Comparison of ENCODE assay signal across 29 cellular contexts in the genomic region with DNA sequence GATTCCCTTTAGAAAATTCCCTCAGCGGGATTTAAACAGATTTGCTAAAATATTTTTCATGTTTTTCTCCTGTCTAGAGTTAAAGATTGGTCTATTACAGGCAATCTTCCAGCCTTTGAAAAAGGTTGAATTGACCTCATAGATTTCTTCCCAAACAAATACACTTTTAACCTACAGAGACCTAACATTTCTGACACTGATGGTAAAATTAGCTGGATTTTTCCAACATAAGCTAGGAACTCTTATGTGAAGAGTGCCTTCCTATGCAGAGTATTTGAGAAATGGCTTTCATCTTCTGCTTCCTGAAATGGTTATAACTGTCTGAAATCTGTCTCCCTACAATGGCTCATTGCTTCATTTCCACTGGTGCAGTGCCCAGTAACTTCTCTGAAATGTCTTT.
"Had no signal": no experiment of that assay in that cellular context is flagged by ENCODE, and none has a peak within 500 bp of the region (broad histone marks: within the 10 kb centered on the region; RNA-seq: fewer than 3 reads in every experiment).

No MANE protein-coding gene starts in this region.

- H3K27ac Mint-ChIP-seq: activated CD4-positive, alpha-beta memory T cell treated with anti-CD3 and anti-CD28 coated beads, Interleukin-2, amount 10 ng/mL, durations not matched to agents 7 days and 5 days; activated CD4-positive, alpha-beta T cell treated with anti-CD3 and anti-CD28 coated beads, Interleukin-2, amount 10 ng/mL, durations not matched to agents 24 days and 14 days; activated naive CD4-positive, alpha-beta T cell treated with anti-CD3 and anti-CD28 coated beads, Interleukin-2, amount 10 ng/mL, durations not matched to agents 7 days and 5 days; activated naive CD8-positive, alpha-beta T cell treated with anti-CD3 and anti-CD28 coated beads, Interleukin-2, amount 10 ng/mL, durations not matched to agents 7 days and 5 days; activated T-cell treated with anti-CD3 and anti-CD28 coated beads, Interleukin-2, amount 50 U/mL, for 24 hours; activated T-cell treated with anti-CD3 and anti-CD28 coated beads, Interleukin-2, amount 50 U/mL, for 72 hours; dendritic cell treated with granulocyte-macrophage colony-stimulating factor and Interleukin-4, amounts not matched to agents 40 ng/mL and 50 ng/mL, for 4 days; endodermal cell; T-helper 17 cell; WTC11 had no signal

- H2AFZ ChIP-seq: hepatocyte had no signal

- H3K4me2 ChIP-seq: hepatocyte had no signal

- DNase-seq: activated CD4-positive, alpha-beta memory T cell treated with anti-CD3 and anti-CD28 coated beads, Interleukin-2, amount 10 ng/mL, durations not matched to agents 7 days and 5 days; activated CD4-positive, alpha-beta T cell treated with anti-CD3 and anti-CD28 coated beads, Interleukin-2, amount 10 ng/mL, durations not matched to agents 24 days and 14 days; activated CD8-positive, alpha-beta memory T cell treated with anti-CD3 and anti-CD28 coated beads, Interleukin-2, amount 50 U/mL, for 48 hours; activated gamma-delta T cell; activated naive CD4-positive, alpha-beta T cell; activated naive CD4-positive, alpha-beta T cell treated with anti-CD3 and anti-CD28 coated beads, Interleukin-2, amount 10 ng/mL, durations not matched to agents 7 days and 5 days; activated naive CD8-positive, alpha-beta T cell treated with anti-CD3 and anti-CD28 coated beads, Interleukin-2, amount 10 ng/mL, durations not matched to agents 7 days and 5 days; activated T-cell treated with anti-CD3 and anti-CD28 coated beads for 4 hours; activated T-cell treated with anti-CD3 and anti-CD28 coated beads, Interleukin-2, amount 50 U/mL, for 24 hours; activated T-cell treated with anti-CD3 and anti-CD28 coated beads, Interleukin-2, amount 50 U/mL, for 72 hours; brain microvascular endothelial cell; dorsolateral prefrontal cortex; effector memory CD4-positive, alpha-beta T cell; endodermal cell; erythroblast; foreskin melanocyte; heart right ventricle; T-helper 1 cell; T-helper 17 cell had no signal

- H3K9me3 ChIP-seq: esophagus muscularis mucosa, gastroesophageal sphincter, heart right ventricle had no signal

- H3K4me1 ChIP-seq: esophagus muscularis mucosa, gastroesophageal sphincter, heart right ventricle had no signal

- H3K36me3 Mint-ChIP-seq: activated naive CD4-positive, alpha-beta T cell treated with anti-CD3 and anti-CD28 coated beads, Interleukin-2, amount 10 ng/mL, durations not matched to agents 7 days and 5 days; activated naive CD4-positive, alpha-beta T cell treated with anti-CD3 and anti-CD28 coated beads, Interleukin-2, amount 50 U/mL, for 72 hours; activated naive CD8-positive, alpha-beta T cell treated with anti-CD3 and anti-CD28 coated beads, Interleukin-2, amount 10 ng/mL, durations not matched to agents 7 days and 5 days; WTC11 had no signal

- ATAC-seq: activated naive CD4-positive, alpha-beta T cell treated with anti-CD3 and anti-CD28 coated beads, Interleukin-2, amount 50 U/mL, for 72 hours; activated T-cell treated with anti-CD3 and anti-CD28 coated beads, Interleukin-2, amount 50 U/mL, for 72 hours; gastroesophageal sphincter; heart right ventricle; T-helper 17 cell; WTC11 had no signal

- FAIRE-seq: astrocyte, bronchial epithelial cell had no signal

- H3K27ac ChIP-seq: brain microvascular endothelial cell, coronary artery, dorsolateral prefrontal cortex, esophagus muscularis mucosa, gastroesophageal sphincter, heart right ventricle, hepatocyte had no signal

- H3K36me3 ChIP-seq: brain microvascular endothelial cell, esophagus muscularis mucosa, gastroesophageal sphincter, heart right ventricle had no signal

- H3K4me1 Mint-ChIP-seq: activated CD4-positive, alpha-beta memory T cell treated with anti-CD3 and anti-CD28 coated beads, Interleukin-2, amount 10 ng/mL, durations not matched to agents 7 days and 5 days; activated CD4-positive, alpha-beta T cell treated with anti-CD3 and anti-CD28 coated beads, Interleukin-2, amount 10 ng/mL, durations not matched to agents 24 days and 14 days; activated naive CD4-positive, alpha-beta T cell treated with anti-CD3 and anti-CD28 coated beads, Interleukin-2, amount 10 ng/mL, durations not matched to agents 7 days and 5 days; central memory CD8-positive, alpha-beta T cell; endodermal cell; T-helper 17 cell had no signal

- H3K4me3 Mint-ChIP-seq: activated CD4-positive, alpha-beta memory T cell treated with anti-CD3 and anti-CD28 coated beads, Interleukin-2, amount 10 ng/mL, durations not matched to agents 7 days and 5 days; activated CD4-positive, alpha-beta T cell treated with anti-CD3 and anti-CD28 coated beads, Interleukin-2, amount 10 ng/mL, durations not matched to agents 24 days and 14 days; activated naive CD4-positive, alpha-beta T cell treated with anti-CD3 and anti-CD28 coated beads, Interleukin-2, amount 10 ng/mL, durations not matched to agents 7 days and 5 days; activated naive CD8-positive, alpha-beta T cell treated with anti-CD3 and anti-CD28 coated beads, Interleukin-2, amount 10 ng/mL, durations not matched to agents 7 days and 5 days; activated T-cell treated with anti-CD3 and anti-CD28 coated beads, Interleukin-2, amount 50 U/mL, for 24 hours; activated T-cell treated with anti-CD3 and anti-CD28 coated beads, Interleukin-2, amount 50 U/mL, for 72 hours; central memory CD8-positive, alpha-beta T cell; dendritic cell treated with granulocyte-macrophage colony-stimulating factor and Interleukin-4, amounts not matched to agents 40 ng/mL and 50 ng/mL, for 4 days; endodermal cell; T-helper 17 cell; WTC11 had no signal

- H3K9me3 Mint-ChIP-seq: activated CD4-positive, alpha-beta memory T cell treated with anti-CD3 and anti-CD28 coated beads, Interleukin-2, amount 10 ng/mL, durations not matched to agents 7 days and 5 days; activated CD4-positive, alpha-beta T cell treated with anti-CD3 and anti-CD28 coated beads, Interleukin-2, amount 10 ng/mL, durations not matched to agents 24 days and 14 days; activated naive CD4-positive, alpha-beta T cell treated with anti-CD3 and anti-CD28 coated beads, Interleukin-2, amount 10 ng/mL, durations not matched to agents 7 days and 5 days; activated naive CD4-positive, alpha-beta T cell treated with anti-CD3 and anti-CD28 coated beads, Interleukin-2, amount 50 U/mL, for 72 hours; activated naive CD8-positive, alpha-beta T cell treated with anti-CD3 and anti-CD28 coated beads, Interleukin-2, amount 10 ng/mL, durations not matched to agents 7 days and 5 days; activated T-cell treated with anti-CD3 and anti-CD28 coated beads, Interleukin-2, amount 50 U/mL, for 24 hours; activated T-cell treated with anti-CD3 and anti-CD28 coated beads, Interleukin-2, amount 50 U/mL, for 72 hours; central memory CD8-positive, alpha-beta T cell; dendritic cell treated with granulocyte-macrophage colony-stimulating factor and Interleukin-4, amounts not matched to agents 40 ng/mL and 50 ng/mL, for 4 days; endodermal cell; WTC11 had no signal

- H3K27me3 ChIP-seq: brain microvascular endothelial cell, dorsolateral prefrontal cortex, esophagus muscularis mucosa, gastroesophageal sphincter, heart right ventricle, hepatocyte had no signal

- H3K27me3 Mint-ChIP-seq: activated CD4-positive, alpha-beta memory T cell treated with anti-CD3 and anti-CD28 coated beads, Interleukin-2, amount 10 ng/mL, durations not matched to agents 7 days and 5 days; activated CD4-positive, alpha-beta T cell treated with anti-CD3 and anti-CD28 coated beads, Interleukin-2, amount 10 ng/mL, durations not matched to agents 24 days and 14 days; activated naive CD4-positive, alpha-beta T cell treated with anti-CD3 and anti-CD28 coated beads, Interleukin-2, amount 10 ng/mL, durations not matched to agents 7 days and 5 days; activated naive CD8-positive, alpha-beta T cell treated with anti-CD3 and anti-CD28 coated beads, Interleukin-2, amount 10 ng/mL, durations not matched to agents 7 days and 5 days; activated T-cell treated with anti-CD3 and anti-CD28 coated beads, Interleukin-2, amount 50 U/mL, for 24 hours; central memory CD8-positive, alpha-beta T cell; dendritic cell treated with granulocyte-macrophage colony-stimulating factor and Interleukin-4, amounts not matched to agents 40 ng/mL and 50 ng/mL, for 4 days; T-helper 17 cell had no signal

- H3K4me3 ChIP-seq: coronary artery, dorsolateral prefrontal cortex, esophagus muscularis mucosa, gastroesophageal sphincter, heart right ventricle, hepatocyte had no signal
